ENCODE assay signal across 21 cellular contexts in the genomic region with DNA sequence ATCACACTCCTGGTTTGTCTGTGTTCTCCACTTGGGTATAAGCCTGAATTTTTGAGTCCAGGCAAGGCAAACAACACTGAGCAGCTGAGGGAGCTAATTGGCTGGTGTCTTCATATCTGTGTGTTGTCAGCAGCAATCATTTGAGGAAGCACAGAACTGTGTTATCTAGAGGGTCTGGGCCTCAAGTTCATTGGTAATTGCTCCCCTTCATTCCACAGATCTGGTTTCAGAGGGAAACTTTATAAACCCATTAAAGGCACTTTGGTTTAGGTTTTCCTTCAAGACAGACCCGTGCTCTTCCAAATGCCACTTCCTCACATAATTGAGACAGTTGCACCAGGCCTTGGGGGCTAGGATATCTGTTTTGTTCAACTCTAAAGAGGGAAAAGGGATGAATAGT.
"Had no signal": no experiment of that assay in that cellular context is flagged by ENCODE, and none has a peak within 500 bp of the region (broad histone marks: within the 10 kb centered on the region; RNA-seq: fewer than 3 reads in every experiment).

No MANE protein-coding gene starts in this region.

- FAIRE-seq: islet of Langerhans, pancreas had no signal

- H2AFZ ChIP-seq: neural progenitor cell had no signal

- H3K9me3 Mint-ChIP-seq: activated CD4-positive, alpha-beta T cell treated with anti-CD3 and anti-CD28 coated beads, Interleukin-2, amount 10 ng/mL, durations not matched to agents 24 days and 14 days; activated naive CD8-positive, alpha-beta T cell treated with anti-CD3 and anti-CD28 coated beads, Interleukin-2, amount 10 ng/mL, durations not matched to agents 7 days and 5 days; activated T-cell treated with anti-CD3 and anti-CD28 coated beads, Interleukin-2, amount 50 U/mL, for 72 hours; endodermal cell; neural progenitor cell; stimulated activated naive CD8-positive, alpha-beta T cell treated with anti-CD3 and anti-CD28 coated beads, Interleukin-15, amount 100 ng/mL, for 72 hours; T-helper 2 cell treated with Interferon-gamma antibody and Interleukin-4, amounts not matched to agents 5 μg/mL and 100 μg/mL, for 36 hours had no signal

- ATAC-seq: activated CD8-positive, alpha-beta T cell treated with anti-CD3 and anti-CD28 coated beads, Interleukin-2, amount 10 ng/mL, durations not matched to agents 7 days and 5 days; activated T-cell treated with anti-CD3 and anti-CD28 coated beads, Interleukin-2, amount 50 U/mL, for 72 hours; gastrocnemius medialis; heart right ventricle; left lung; pancreas; sciatic nerve; stimulated activated naive CD8-positive, alpha-beta T cell treated with anti-CD3 and anti-CD28 coated beads, Interleukin-15, amount 100 ng/mL, for 72 hours had no signal

- DNase-seq: activated CD4-positive, alpha-beta T cell treated with anti-CD3 and anti-CD28 coated beads, Interleukin-2, amount 10 ng/mL, durations not matched to agents 24 days and 14 days; activated CD4-positive, CD25-positive, alpha-beta regulatory T cell; activated CD8-positive, alpha-beta memory T cell treated with anti-CD3 and anti-CD28 coated beads, Interleukin-2, amount 50 U/mL, for 48 hours; activated CD8-positive, alpha-beta T cell treated with anti-CD3 and anti-CD28 coated beads, Interleukin-2, amount 10 ng/mL, durations not matched to agents 7 days and 5 days; activated gamma-delta T cell treated with Interleukin-2 at 50 U/mL for 16 hours; activated naive CD8-positive, alpha-beta T cell treated with anti-CD3 and anti-CD28 coated beads, Interleukin-2, amount 10 ng/mL, durations not matched to agents 7 days and 5 days; activated T-cell treated with anti-CD3 and anti-CD28 coated beads, Interleukin-2, amount 50 U/mL, for 72 hours; endodermal cell; gastrocnemius medialis; heart right ventricle; left lung; mesendoderm; pancreas; spleen; stimulated activated naive CD8-positive, alpha-beta T cell treated with anti-CD3 and anti-CD28 coated beads, Interleukin-15, amount 100 ng/mL, for 72 hours; upper lobe of left lung had no signal

- H3K9me3 ChIP-seq: breast epithelium, gastrocnemius medialis, heart right ventricle, left lung, pancreas, upper lobe of left lung had no signal

- H3K9ac ChIP-seq: neural progenitor cell had no signal

- H3K27ac ChIP-seq: breast epithelium, gastrocnemius medialis, heart right ventricle, left lung, neural progenitor cell, pancreas, spleen, upper lobe of left lung had no signal

- H3K4me3 ChIP-seq: breast epithelium, gastrocnemius medialis, heart right ventricle, left lung, neural progenitor cell, pancreas, spleen, upper lobe of left lung had no signal

- H3K36me3 Mint-ChIP-seq: activated naive CD8-positive, alpha-beta T cell treated with anti-CD3 and anti-CD28 coated beads, Interleukin-2, amount 10 ng/mL, durations not matched to agents 7 days and 5 days had no signal

- H3K27ac Mint-ChIP-seq: activated CD4-positive, alpha-beta T cell treated with anti-CD3 and anti-CD28 coated beads, Interleukin-2, amount 10 ng/mL, durations not matched to agents 24 days and 14 days; activated CD8-positive, alpha-beta T cell treated with anti-CD3 and anti-CD28 coated beads, Interleukin-2, amount 10 ng/mL, durations not matched to agents 7 days and 5 days; activated naive CD8-positive, alpha-beta T cell treated with anti-CD3 and anti-CD28 coated beads, Interleukin-2, amount 10 ng/mL, durations not matched to agents 7 days and 5 days; activated T-cell treated with anti-CD3 and anti-CD28 coated beads, Interleukin-2, amount 50 U/mL, for 72 hours; endodermal cell; neural progenitor cell; stimulated activated naive CD8-positive, alpha-beta T cell treated with anti-CD3 and anti-CD28 coated beads, Interleukin-15, amount 100 ng/mL, for 72 hours; T-helper 2 cell treated with Interferon-gamma antibody and Interleukin-4, amounts not matched to agents 5 μg/mL and 100 μg/mL, for 36 hours had no signal

- H3K27me3 ChIP-seq: breast epithelium, gastrocnemius medialis had no signal

- H3K4me2 ChIP-seq: neural progenitor cell had no signal

- H3K4me3 Mint-ChIP-seq: activated CD4-positive, alpha-beta T cell treated with anti-CD3 and anti-CD28 coated beads, Interleukin-2, amount 10 ng/mL, durations not matched to agents 24 days and 14 days; activated CD8-positive, alpha-beta T cell treated with anti-CD3 and anti-CD28 coated beads, Interleukin-2, amount 10 ng/mL, durations not matched to agents 7 days and 5 days; activated naive CD8-positive, alpha-beta T cell treated with anti-CD3 and anti-CD28 coated beads, Interleukin-2, amount 10 ng/mL, durations not matched to agents 7 days and 5 days; activated T-cell treated with anti-CD3 and anti-CD28 coated beads, Interleukin-2, amount 50 U/mL, for 72 hours; endodermal cell; neural progenitor cell; stimulated activated naive CD8-positive, alpha-beta T cell treated with anti-CD3 and anti-CD28 coated beads, Interleukin-15, amount 100 ng/mL, for 72 hours; T-helper 2 cell treated with Interferon-gamma antibody and Interleukin-4, amounts not matched to agents 5 μg/mL and 100 μg/mL, for 36 hours had no signal

- H3K36me3 ChIP-seq: breast epithelium, neural progenitor cell, pancreas had no signal
